Comparison of ENCODE assay signal across 28 cellular contexts in the genomic region with DNA sequence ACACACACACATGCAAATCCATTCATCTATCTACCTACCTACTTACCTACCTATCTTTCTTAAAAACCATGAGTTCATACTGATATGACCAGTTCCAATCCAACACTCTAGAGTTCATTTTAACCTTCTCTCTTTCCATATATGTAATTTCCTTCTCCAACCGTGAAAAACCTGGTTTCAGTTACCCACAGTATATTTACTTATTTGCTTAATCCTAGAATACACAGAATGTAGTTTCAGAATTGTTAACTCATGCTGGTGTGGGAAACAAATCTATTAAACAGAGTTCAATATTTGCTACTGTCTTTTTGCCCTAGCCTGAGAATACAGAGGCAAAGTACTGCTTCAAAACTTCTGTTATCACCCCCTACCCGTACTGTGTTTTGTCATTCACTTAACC.
"Had no signal": no experiment of that assay in that cellular context is flagged by ENCODE, and none has a peak within 500 bp of the region (broad histone marks: within the 10 kb centered on the region; RNA-seq: fewer than 3 reads in every experiment).

No MANE protein-coding gene starts in this region.

- H3K27me3 ChIP-seq: ascending aorta, breast epithelium, cardiac muscle cell, colonic mucosa, esophagus squamous epithelium, gastroesophageal sphincter, heart right ventricle had no signal

- DNase-seq: activated CD4-positive, alpha-beta memory T cell treated with anti-CD3 and anti-CD28 coated beads, Interleukin-2, amount 10 ng/mL, durations not matched to agents 7 days and 5 days; activated CD4-positive, alpha-beta T cell treated with anti-CD3 and anti-CD28 coated beads for 1 hour; activated CD4-positive, alpha-beta T cell treated with anti-CD3 and anti-CD28 coated beads for 4 hours; activated CD4-positive, alpha-beta T cell treated with anti-CD3 and anti-CD28 coated beads, Interleukin-2, amount 10 ng/mL, durations not matched to agents 7 days and 5 days; activated CD4-positive, alpha-beta T cell treated with anti-CD3 and anti-CD28 coated beads, Interleukin-2, amount 50 U/mL, for 4 hours; activated CD4-positive, CD25-positive, alpha-beta regulatory T cell; activated CD8-positive, alpha-beta memory T cell treated with anti-CD3 and anti-CD28 coated beads, Interleukin-2, amount 50 U/mL, for 48 hours; activated gamma-delta T cell; activated naive CD4-positive, alpha-beta T cell; activated naive CD4-positive, alpha-beta T cell treated with anti-CD3 and anti-CD28 coated beads, Interleukin-2, amount 10 ng/mL, durations not matched to agents 7 days and 5 days; activated naive CD8-positive, alpha-beta T cell treated with anti-CD3 and anti-CD28 coated beads, Interleukin-2, amount 10 ng/mL, durations not matched to agents 7 days and 5 days; activated T-cell treated with anti-CD3 and anti-CD28 coated beads for 4 hours; activated T-cell treated with anti-CD3 and anti-CD28 coated beads, Interleukin-2, amount 50 U/mL, for 24 hours; activated T-cell treated with anti-CD3 and anti-CD28 coated beads, Interleukin-2, amount 50 U/mL, for 72 hours; central memory CD4-positive, alpha-beta T cell; cerebellar nuclear complex; colonic mucosa; effector CD8-positive, alpha-beta T cell; esophagus squamous epithelium; foreskin melanocyte; heart right ventricle; T-helper 2 cell had no signal

- H3K9me3 ChIP-seq: ascending aorta, colonic mucosa, esophagus squamous epithelium, gastroesophageal sphincter had no signal

- H3K27ac ChIP-seq: ascending aorta, breast epithelium, cardiac muscle cell, colonic mucosa, epithelial cell of prostate, esophagus squamous epithelium, gastroesophageal sphincter, heart right ventricle had no signal

- ATAC-seq: activated naive CD4-positive, alpha-beta T cell treated with anti-CD3 and anti-CD28 coated beads, Interleukin-2, amount 50 U/mL, for 72 hours; activated T-cell treated with anti-CD3 and anti-CD28 coated beads, Interleukin-2, amount 50 U/mL, for 72 hours; gastroesophageal sphincter; heart right ventricle had no signal

- H3K36me3 ChIP-seq: ascending aorta, breast epithelium, cardiac muscle cell, colonic mucosa, esophagus squamous epithelium, gastroesophageal sphincter, heart right ventricle had no signal

- H3K4me1 ChIP-seq: breast epithelium, colonic mucosa had no signal

- H3K4me3 ChIP-seq: ascending aorta, breast epithelium, cardiac muscle cell, colonic mucosa, esophagus squamous epithelium, gastroesophageal sphincter, heart right ventricle had no signal
